ENCODE assay signal across 8 cellular contexts in genomic region chr22:41382610-41383009, GRCh38. TPM values are rescaled to one million over a fixed set of nuclear protein-coding genes. Genes with fewer than 3 reads are reported as not detected.
DNase-seq lines count a peak whose midpoint lies in the region; ATAC-seq and TF ChIP-seq lines count a peak whose summit lies in the region.

No MANE protein-coding gene starts in this region.

- H3K9ac ChIP-seq in mesendoderm (ENCODE audit: low read length), result peak overlapping the region; percentile 27

- H3K79me2 ChIP-seq in mesendoderm (ENCODE audit: control insufficient read depth, insufficient read depth, low read length), result no peaks in the 10 kb centered on the region

- no peak for ATAC-seq in heart right ventricle
- no peak for ATAC-seq in left ventricle myocardium superior
- ATAC-seq in HG03039 (IDR thresholded peaks at IDR 0.05; ENCODE audit: unreplicated experiment), result no peak

- H3K4me3 ChIP-seq in heart right ventricle (peak overlapping the region; percentile 61 to 93 (median 82)), brain microvascular endothelial cell (ENCODE audit: low read depth, low read length) (peak overlapping the region; percentile 62), mesendoderm (ENCODE audit: low read length) (no peak overlapping the region), urinary bladder (ENCODE audit: low read depth, low read length) (peak overlapping the region; percentile 72)

- no peak overlapping the region for H3K23ac ChIP-seq in mesendoderm (ENCODE audit: low read length)

- H3K4me2 ChIP-seq in mesendoderm (ENCODE audit: low read length), result peak overlapping the region; percentile 73

- no peak overlapping the region for H2BK120ac ChIP-seq in mesendoderm (ENCODE audit: low read depth, low read length)

- H3K56ac ChIP-seq in mesendoderm (ENCODE audit: low read length), result no peak overlapping the region

- H3K79me1 ChIP-seq in mesendoderm (ENCODE audit: low read length), result no peaks in the 10 kb centered on the region

- no peak overlapping the region for H3K4ac ChIP-seq in mesendoderm (ENCODE audit: low read depth, low read length)

- H2BK15ac ChIP-seq in mesendoderm (replicated peaks; ENCODE audit: low read depth), result no peak overlapping the region

- 14 to 15% methylated on average over 19 of the region's 19 CpGs for WGBS in heart right ventricle, 2 donors
- WGBS in mesendoderm (ENCODE audit: extremely low coverage, insufficient coverage, low lambda C conversion rate), result no CpG with 5 or more reads among the region's 19 CpGs
- WGBS in urinary bladder, result 13% methylated on average over 19 of the region's 19 CpGs

- no peak overlapping the region for H3K18ac ChIP-seq in mesendoderm (ENCODE audit: low read length)

- no peak overlapping the region for H2BK5ac ChIP-seq in mesendoderm (ENCODE audit: low read length)

- in situ Hi-C loops in brain microvascular endothelial cell (cut with HindIII; ENCODE audit: low pct_ligation_motif_present, low sequenced_read_pairs), result no loop called here

- H3K9me3 ChIP-seq in heart right ventricle, result no peaks in the 10 kb centered on the region

- DNase-seq in heart right ventricle (peak in 1 of 2 donors; percentile 32), left ventricle myocardium superior (no peak), brain microvascular endothelial cell (no peak), mesendoderm (no peak), NK-92 (lab: John Stamatoyannopoulos, UW; ENCODE audit: unreplicated experiment) (no peak), NCI-H524 treated with DMSO at 0.1 percent for 48 hours (lab: John Stamatoyannopoulos, UW) (no peak)

- H4K5ac ChIP-seq in mesendoderm (ENCODE audit: low read length), result no peak overlapping the region

- intact Hi-C loops in heart right ventricle (cut with DNase I) (loop anchor here in 3 of 10 donors (5.0 kb wide), 2 partner anchors 80 to 95 kb away; partner anchors contain the start of genes RANGAP1 (in 3 of the 3) and ZC3H7B (in 1 of the 3)), left ventricle myocardium superior (cut with micrococcal nuclease) (no loop called here)

- TF ChIP-seq CTCF in heart right ventricle (IDR thresholded peaks at IDR 0.05) (no peak), brain microvascular endothelial cell (IDR thresholded peaks at IDR 0.05; ENCODE audit: low read depth, low read length, missing control alignments) (no peak)

- H3K4me1 ChIP-seq in heart right ventricle (peaks cover 9 to 43% (median 24%) of the 10 kb centered on the region in 9 donors), mesendoderm (ENCODE audit: control insufficient read depth, low read depth, low read length) (peaks cover 2% of the 10 kb centered on the region), urinary bladder (ENCODE audit: insufficient read depth) (peaks cover 4% of the 10 kb centered on the region)

- H3K27me3 ChIP-seq in heart right ventricle, result no peaks in the 10 kb centered on the region
- H3K27me3 ChIP-seq in brain microvascular endothelial cell (replicated peaks), result no peaks in the 10 kb centered on the region
- H3K27me3 ChIP-seq in mesendoderm (ENCODE audit: insufficient read depth, low read length, poor library complexity), result no peaks in the 10 kb centered on the region

- peak overlapping the region; percentile 94 to 99 (median 96) for H3K27ac ChIP-seq in heart right ventricle
- H3K27ac ChIP-seq in brain microvascular endothelial cell, result no peak overlapping the region
- H3K27ac ChIP-seq in mesendoderm (ENCODE audit: low read depth, low read length), result no peak overlapping the region
- peak overlapping the region; percentile 92 for H3K27ac ChIP-seq in urinary bladder (ENCODE audit: low read depth)

- no peak overlapping the region for H2AK5ac ChIP-seq in mesendoderm (ENCODE audit: low read length)

- no peak overlapping the region for H4K8ac ChIP-seq in mesendoderm (ENCODE audit: low read depth, low read length)

- H3K36me3 ChIP-seq in heart right ventricle, result peaks cover 0 to 19% (median 4%) of the 10 kb centered on the region in 9 donors
- no peaks in the 10 kb centered on the region for H3K36me3 ChIP-seq in brain microvascular endothelial cell (replicated peaks)
- no peaks in the 10 kb centered on the region for H3K36me3 ChIP-seq in mesendoderm (ENCODE audit: control insufficient read depth, insufficient read depth, low read length)
- H3K36me3 ChIP-seq in urinary bladder (ENCODE audit: insufficient read depth), result no peaks in the 10 kb centered on the region

RNA-seq across cellular contexts. Expression of gene TEF, which starts 0.9 kb away (rescaled TPM):
- 10 to 100 TPM in 9 of 10 donors, 1 to 10 TPM in 1; 8.6 to 29.1 (median 18.4) TPM for total RNA-seq in heart right ventricle
- polyA plus RNA-seq in heart right ventricle, result 10 to 100 TPM in 1 of 2 donors, 1 to 10 TPM in 1; 5.5 to 10.6 TPM
- total RNA-seq in left ventricle myocardium superior, result 25.4 TPM
- 1.4 TPM for polyA plus RNA-seq in mesendoderm (2013, experiment 1 of 2)
- polyA plus RNA-seq in mesendoderm (2013, experiment 2 of 2), result 1.2 TPM
- 9.0 TPM for total RNA-seq in urinary bladder
- 32.1 TPM for polyA plus RNA-seq in urinary bladder

Comparison
In these comparisons a context has a peak if more than half of its experiments do, and no peak if none do; other contexts are left out.
1. H3K27ac ChIP-seq: peak in heart right ventricle (10 of 10) and urinary bladder (single experiment); none in brain microvascular endothelial cell (single experiment) and mesendoderm (single experiment).